Comparison of ENCODE assay signal across 1 cellular context in the genomic region with DNA sequence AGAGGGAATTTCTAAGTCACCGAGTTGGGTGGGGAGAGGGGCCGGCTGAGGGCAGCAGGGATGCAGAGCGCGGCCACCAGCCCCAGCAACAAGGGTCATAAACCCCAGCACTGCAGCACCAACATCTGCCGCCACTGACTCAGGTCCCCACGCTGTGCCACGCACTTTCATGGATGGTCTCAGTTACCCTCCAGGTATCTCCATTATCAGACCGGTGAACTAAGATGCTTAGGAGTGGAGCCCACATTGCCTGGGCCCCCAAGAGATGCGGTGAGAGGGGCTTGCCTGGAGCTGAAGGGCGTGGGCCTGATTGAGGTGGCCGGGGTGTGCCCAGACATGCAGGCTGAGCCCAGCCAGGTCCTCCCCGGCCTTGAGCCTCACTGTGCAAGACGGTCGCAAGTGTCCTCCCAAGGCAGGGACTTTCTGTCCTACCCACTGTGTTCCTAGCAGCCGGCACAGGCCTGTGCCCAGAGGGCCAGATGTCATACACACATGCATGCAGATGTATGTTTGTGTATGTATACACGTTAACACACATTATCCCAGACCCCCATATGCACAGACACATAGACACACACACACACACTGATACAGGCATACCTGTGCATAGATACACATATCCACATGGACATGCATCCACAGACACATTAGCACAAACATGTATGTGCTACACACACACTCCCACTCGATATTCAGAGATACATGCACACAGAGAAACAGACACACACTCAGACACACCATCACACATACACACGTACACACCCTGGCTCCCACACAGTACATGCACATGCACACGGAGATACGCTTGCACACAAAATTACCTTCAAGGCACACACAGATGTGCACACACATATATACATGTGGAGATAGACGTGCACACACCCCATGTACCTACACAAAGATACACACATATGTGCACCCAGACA.
TF ChIP-seq lines count a peak whose summit lies in the region.

No MANE protein-coding gene starts in this region.

TF ChIP-seq in GM23338, 12 proteins besides CTCF, POLR2A, EP300 and RAD21:
- no peak for TF ChIP-seq EZH2 (IDR thresholded peaks at IDR 0.05; ENCODE audit: low read depth, unreplicated experiment)
- no peak for TF ChIP-seq EZH2phosphoT487 (IDR thresholded peaks at IDR 0.05; ENCODE audit: unreplicated experiment)
- no peak for TF ChIP-seq POLR2AphosphoS5 (IDR thresholded peaks at IDR 0.05; ENCODE audit: low read depth)
- TF ChIP-seq, protein P1, sequence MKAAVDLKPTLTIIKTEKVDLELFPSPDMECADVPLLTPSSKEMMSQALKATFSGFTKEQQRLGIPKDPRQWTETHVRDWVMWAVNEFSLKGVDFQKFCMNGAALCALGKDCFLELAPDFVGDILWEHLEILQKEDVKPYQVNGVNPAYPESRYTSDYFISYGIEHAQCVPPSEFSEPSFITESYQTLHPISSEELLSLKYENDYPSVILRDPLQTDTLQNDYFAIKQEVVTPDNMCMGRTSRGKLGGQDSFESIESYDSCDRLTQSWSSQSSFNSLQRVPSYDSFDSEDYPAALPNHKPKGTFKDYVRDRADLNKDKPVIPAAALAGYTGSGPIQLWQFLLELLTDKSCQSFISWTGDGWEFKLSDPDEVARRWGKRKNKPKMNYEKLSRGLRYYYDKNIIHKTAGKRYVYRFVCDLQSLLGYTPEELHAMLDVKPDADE (IDR thresholded peaks at IDR 0.05), result no peak
- TF ChIP-seq, protein P2, sequence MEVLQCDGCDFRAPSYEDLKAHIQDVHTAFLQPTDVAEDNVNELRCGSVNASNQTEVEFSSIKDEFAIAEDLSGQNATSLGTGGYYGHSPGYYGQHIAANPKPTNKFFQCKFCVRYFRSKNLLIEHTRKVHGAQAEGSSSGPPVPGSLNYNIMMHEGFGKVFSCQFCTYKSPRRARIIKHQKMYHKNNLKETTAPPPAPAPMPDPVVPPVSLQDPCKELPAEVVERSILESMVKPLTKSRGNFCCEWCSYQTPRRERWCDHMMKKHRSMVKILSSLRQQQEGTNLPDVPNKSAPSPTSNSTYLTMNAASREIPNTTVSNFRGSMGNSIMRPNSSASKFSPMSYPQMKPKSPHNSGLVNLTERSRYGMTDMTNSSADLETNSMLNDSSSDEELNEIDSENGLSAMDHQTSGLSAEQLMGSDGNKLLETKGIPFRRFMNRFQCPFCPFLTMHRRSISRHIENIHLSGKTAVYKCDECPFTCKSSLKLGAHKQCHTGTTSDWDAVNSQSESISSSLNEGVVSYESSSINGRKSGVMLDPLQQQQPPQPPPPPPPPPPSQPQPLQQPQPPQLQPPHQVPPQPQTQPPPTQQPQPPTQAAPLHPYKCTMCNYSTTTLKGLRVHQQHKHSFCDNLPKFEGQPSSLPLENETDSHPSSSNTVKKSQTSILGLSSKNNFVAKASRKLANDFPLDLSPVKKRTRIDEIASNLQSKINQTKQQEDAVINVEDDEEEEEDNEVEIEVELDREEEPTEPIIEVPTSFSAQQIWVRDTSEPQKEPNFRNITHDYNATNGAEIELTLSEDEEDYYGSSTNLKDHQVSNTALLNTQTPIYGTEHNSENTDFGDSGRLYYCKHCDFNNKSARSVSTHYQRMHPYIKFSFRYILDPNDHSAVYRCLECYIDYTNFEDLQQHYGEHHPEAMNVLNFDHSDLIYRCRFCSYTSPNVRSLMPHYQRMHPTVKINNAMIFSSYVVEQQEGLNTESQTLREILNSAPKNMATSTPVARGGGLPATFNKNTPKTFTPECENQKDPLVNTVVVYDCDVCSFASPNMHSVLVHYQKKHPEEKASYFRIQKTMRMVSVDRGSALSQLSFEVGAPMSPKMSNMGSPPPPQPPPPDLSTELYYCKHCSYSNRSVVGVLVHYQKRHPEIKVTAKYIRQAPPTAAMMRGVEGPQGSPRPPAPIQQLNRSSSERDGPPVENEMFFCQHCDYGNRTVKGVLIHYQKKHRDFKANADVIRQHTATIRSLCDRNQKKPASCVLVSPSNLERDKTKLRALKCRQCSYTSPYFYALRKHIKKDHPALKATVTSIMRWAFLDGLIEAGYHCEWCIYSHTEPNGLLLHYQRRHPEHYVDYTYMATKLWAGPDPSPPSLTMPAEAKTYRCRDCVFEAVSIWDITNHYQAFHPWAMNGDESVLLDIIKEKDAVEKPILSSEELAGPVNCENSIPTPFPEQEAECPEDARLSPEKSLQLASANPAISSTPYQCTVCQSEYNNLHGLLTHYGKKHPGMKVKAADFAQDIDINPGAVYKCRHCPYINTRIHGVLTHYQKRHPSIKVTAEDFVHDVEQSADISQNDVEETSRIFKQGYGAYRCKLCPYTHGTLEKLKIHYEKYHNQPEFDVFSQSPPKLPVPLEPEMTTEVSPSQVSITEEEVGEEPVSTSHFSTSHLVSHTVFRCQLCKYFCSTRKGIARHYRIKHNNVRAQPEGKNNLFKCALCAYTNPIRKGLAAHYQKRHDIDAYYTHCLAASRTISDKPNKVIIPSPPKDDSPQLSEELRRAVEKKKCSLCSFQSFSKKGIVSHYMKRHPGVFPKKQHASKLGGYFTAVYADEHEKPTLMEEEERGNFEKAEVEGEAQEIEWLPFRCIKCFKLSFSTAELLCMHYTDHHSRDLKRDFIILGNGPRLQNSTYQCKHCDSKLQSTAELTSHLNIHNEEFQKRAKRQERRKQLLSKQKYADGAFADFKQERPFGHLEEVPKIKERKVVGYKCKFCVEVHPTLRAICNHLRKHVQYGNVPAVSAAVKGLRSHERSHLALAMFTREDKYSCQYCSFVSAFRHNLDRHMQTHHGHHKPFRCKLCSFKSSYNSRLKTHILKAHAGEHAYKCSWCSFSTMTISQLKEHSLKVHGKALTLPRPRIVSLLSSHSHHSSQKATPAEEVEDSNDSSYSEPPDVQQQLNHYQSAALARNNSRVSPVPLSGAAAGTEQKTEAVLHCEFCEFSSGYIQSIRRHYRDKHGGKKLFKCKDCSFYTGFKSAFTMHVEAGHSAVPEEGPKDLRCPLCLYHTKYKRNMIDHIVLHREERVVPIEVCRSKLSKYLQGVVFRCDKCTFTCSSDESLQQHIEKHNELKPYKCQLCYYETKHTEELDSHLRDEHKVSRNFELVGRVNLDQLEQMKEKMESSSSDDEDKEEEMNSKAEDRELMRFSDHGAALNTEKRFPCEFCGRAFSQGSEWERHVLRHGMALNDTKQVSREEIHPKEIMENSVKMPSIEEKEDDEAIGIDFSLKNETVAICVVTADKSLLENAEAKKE (CRISPR knock-in tag; IDR thresholded peaks at IDR 0.05), result no peak
- TF ChIP-seq JUNB (IDR thresholded peaks at IDR 0.05; ENCODE audit: unreplicated experiment), result no peak
- TF ChIP-seq ZNF114 (CRISPR knock-in tag; IDR thresholded peaks at IDR 0.05), result no peak
- no peak for TF ChIP-seq NANOG (IDR thresholded peaks at IDR 0.05; ENCODE audit: borderline replicate concordance)
- TF ChIP-seq, protein P3, sequence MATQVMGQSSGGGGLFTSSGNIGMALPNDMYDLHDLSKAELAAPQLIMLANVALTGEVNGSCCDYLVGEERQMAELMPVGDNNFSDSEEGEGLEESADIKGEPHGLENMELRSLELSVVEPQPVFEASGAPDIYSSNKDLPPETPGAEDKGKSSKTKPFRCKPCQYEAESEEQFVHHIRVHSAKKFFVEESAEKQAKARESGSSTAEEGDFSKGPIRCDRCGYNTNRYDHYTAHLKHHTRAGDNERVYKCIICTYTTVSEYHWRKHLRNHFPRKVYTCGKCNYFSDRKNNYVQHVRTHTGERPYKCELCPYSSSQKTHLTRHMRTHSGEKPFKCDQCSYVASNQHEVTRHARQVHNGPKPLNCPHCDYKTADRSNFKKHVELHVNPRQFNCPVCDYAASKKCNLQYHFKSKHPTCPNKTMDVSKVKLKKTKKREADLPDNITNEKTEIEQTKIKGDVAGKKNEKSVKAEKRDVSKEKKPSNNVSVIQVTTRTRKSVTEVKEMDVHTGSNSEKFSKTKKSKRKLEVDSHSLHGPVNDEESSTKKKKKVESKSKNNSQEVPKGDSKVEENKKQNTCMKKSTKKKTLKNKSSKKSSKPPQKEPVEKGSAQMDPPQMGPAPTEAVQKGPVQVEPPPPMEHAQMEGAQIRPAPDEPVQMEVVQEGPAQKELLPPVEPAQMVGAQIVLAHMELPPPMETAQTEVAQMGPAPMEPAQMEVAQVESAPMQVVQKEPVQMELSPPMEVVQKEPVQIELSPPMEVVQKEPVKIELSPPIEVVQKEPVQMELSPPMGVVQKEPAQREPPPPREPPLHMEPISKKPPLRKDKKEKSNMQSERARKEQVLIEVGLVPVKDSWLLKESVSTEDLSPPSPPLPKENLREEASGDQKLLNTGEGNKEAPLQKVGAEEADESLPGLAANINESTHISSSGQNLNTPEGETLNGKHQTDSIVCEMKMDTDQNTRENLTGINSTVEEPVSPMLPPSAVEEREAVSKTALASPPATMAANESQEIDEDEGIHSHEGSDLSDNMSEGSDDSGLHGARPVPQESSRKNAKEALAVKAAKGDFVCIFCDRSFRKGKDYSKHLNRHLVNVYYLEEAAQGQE (IDR thresholded peaks at IDR 0.05; ENCODE audit: unreplicated experiment), result no peak
- no peak for TF ChIP-seq ZNF331 (CRISPR knock-in tag; IDR thresholded peaks at IDR 0.05; ENCODE audit: low read depth)
- TF ChIP-seq CREB1 (CRISPR knock-in tag; IDR thresholded peaks at IDR 0.05; ENCODE audit: low read depth), result no peak
- TF ChIP-seq STAT1 (IDR thresholded peaks at IDR 0.05; ENCODE audit: unreplicated experiment), result no peak
